ENCODE assay signal across 16 cellular contexts in the genomic region with DNA sequence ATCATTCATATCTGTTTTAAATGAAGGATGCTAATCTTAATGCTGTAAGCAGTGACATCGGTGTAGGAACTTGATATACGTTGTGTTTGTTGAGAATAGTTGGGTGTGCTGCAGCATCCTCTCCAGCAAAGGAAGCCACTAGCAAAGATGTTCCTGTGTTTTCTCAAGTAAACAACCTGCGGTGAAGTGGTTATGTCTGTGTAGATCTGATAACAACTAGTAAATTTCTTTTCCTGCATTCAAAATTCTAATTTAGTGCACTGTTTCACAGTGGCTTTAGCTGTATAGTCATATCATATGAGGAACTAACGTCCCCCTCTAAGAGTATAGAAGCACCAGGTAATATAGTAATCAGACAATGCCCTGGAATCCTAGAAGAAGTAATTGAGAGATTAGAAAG. TPM values are rescaled to one million over a fixed set of nuclear protein-coding genes. Genes with fewer than 3 reads are reported as not detected.
DNase-seq lines count a peak whose midpoint lies in the region; ATAC-seq and TF ChIP-seq lines count a peak whose summit lies in the region.
"Had no signal": no experiment of that assay in that cellular context is flagged by ENCODE, and none has a peak within 500 bp of the region (broad histone marks: within the 10 kb centered on the region; RNA-seq: fewer than 3 reads in every experiment).

No MANE protein-coding gene starts in this region.

- POLR2A ChIA-PET in activated CD4-positive, alpha-beta memory T cell treated with anti-CD3 and anti-CD28 coated beads for 36 hours (lab: Charles Lee) = no interaction called here

- H3K9me3 ChIP-seq in upper lobe of left lung (no peaks in the 10 kb centered on the region), heart left ventricle (no peaks in the 10 kb centered on the region)
- H3K9me3 ChIP-seq: colonic mucosa, SJSA1 had no signal

- no peaks in the 10 kb centered on the region for H3K9me3 Mint-ChIP-seq in activated naive CD4-positive, alpha-beta T cell treated with anti-CD3 and anti-CD28 coated beads, Interleukin-2, amount 50 U/mL, for 24 hours
- peaks cover 0 to 3% of the 10 kb centered on the region in 2 donors for H3K9me3 Mint-ChIP-seq in activated naive CD4-positive, alpha-beta T cell treated with anti-CD3 and anti-CD28 coated beads, Interleukin-2, amount 50 U/mL, for 72 hours
- peaks cover 3% of the 10 kb centered on the region for H3K9me3 Mint-ChIP-seq in activated CD4-positive, alpha-beta memory T cell treated with anti-CD3 and anti-CD28 coated beads for 36 hours
- H3K9me3 Mint-ChIP-seq in stimulated activated memory B cell treated with anti-CD40 and anti-IgM and Interleukin-4, amounts not matched to agents 10 μg/mL and 1 μg/mL and 100 μg/mL, for 72 hours = no peaks in the 10 kb centered on the region

- H3K27me3 Mint-ChIP-seq in activated naive CD4-positive, alpha-beta T cell treated with anti-CD3 and anti-CD28 coated beads, Interleukin-2, amount 50 U/mL, for 24 hours = no peaks in the 10 kb centered on the region
- H3K27me3 Mint-ChIP-seq in activated CD4-positive, alpha-beta memory T cell treated with anti-CD3 and anti-CD28 coated beads for 36 hours = no peaks in the 10 kb centered on the region
- H3K27me3 Mint-ChIP-seq in stimulated activated memory B cell treated with anti-CD40 and anti-IgM and Interleukin-4, amounts not matched to agents 10 μg/mL and 1 μg/mL and 100 μg/mL, for 72 hours = no peaks in the 10 kb centered on the region

- no peak for TF ChIP-seq EP300 in upper lobe of left lung (IDR thresholded peaks at IDR 0.05)

- H3K27ac Mint-ChIP-seq in activated naive CD4-positive, alpha-beta T cell treated with anti-CD3 and anti-CD28 coated beads, Interleukin-2, amount 50 U/mL, for 24 hours = peak overlapping the region; percentile 52
- no peak overlapping the region for H3K27ac Mint-ChIP-seq in activated naive CD4-positive, alpha-beta T cell treated with anti-CD3 and anti-CD28 coated beads, Interleukin-2, amount 50 U/mL, for 72 hours
- H3K27ac Mint-ChIP-seq in activated CD4-positive, alpha-beta memory T cell treated with anti-CD3 and anti-CD28 coated beads for 36 hours = peak overlapping the region; percentile 23
- H3K27ac Mint-ChIP-seq in stimulated activated memory B cell treated with anti-CD40 and anti-IgM and Interleukin-4, amounts not matched to agents 10 μg/mL and 1 μg/mL and 100 μg/mL, for 72 hours = no peak overlapping the region
- H3K27ac Mint-ChIP-seq: WTC11 had no signal

- peak overlapping the region; percentile 11 for H3K4me3 Mint-ChIP-seq in activated naive CD4-positive, alpha-beta T cell treated with anti-CD3 and anti-CD28 coated beads, Interleukin-2, amount 50 U/mL, for 24 hours
- no peak overlapping the region for H3K4me3 Mint-ChIP-seq in activated CD4-positive, alpha-beta memory T cell treated with anti-CD3 and anti-CD28 coated beads for 36 hours
- no peak overlapping the region for H3K4me3 Mint-ChIP-seq in stimulated activated memory B cell treated with anti-CD40 and anti-IgM and Interleukin-4, amounts not matched to agents 10 μg/mL and 1 μg/mL and 100 μg/mL, for 72 hours
- H3K4me3 Mint-ChIP-seq: WTC11 had no signal

- no peak for TF ChIP-seq CTCF in upper lobe of left lung (IDR thresholded peaks at IDR 0.05)
- no peak for TF ChIP-seq CTCF in heart left ventricle (IDR thresholded peaks at IDR 0.05)

- TF ChIP-seq POLR2A in upper lobe of left lung (IDR thresholded peaks at IDR 0.05) (no peak), heart left ventricle (IDR thresholded peaks at IDR 0.05) (no peak)

- 41 to 51% methylated on average over 4 of the region's 4 CpGs for WGBS in upper lobe of left lung, 2 donors
- WGBS in heart left ventricle, 4 donors = 50 to 68% (median 61%) methylated on average over 4 of the region's 4 CpGs

- no peak for ATAC-seq in activated naive CD4-positive, alpha-beta T cell treated with anti-CD3 and anti-CD28 coated beads, Interleukin-2, amount 50 U/mL, for 72 hours
- ATAC-seq in HG03442 (IDR thresholded peaks at IDR 0.05; ENCODE audit: unreplicated experiment) (peak; percentile 42), upper lobe of left lung (ENCODE audit: low FRiP score in 2 of 2) (no peak), GM19395 (IDR thresholded peaks at IDR 0.05; ENCODE audit: unreplicated experiment) (no peak), heart left ventricle (no peak)
- ATAC-seq in stimulated activated memory B cell treated with anti-CD40 and anti-IgM and Interleukin-4, amounts not matched to agents 10 μg/mL and 1 μg/mL and 100 μg/mL, for 72 hours = peak; percentile 45
- ATAC-seq: WTC11 had no signal

- no peaks in the 10 kb centered on the region for H3K36me3 ChIP-seq in upper lobe of left lung
- no peaks in the 10 kb centered on the region for H3K36me3 ChIP-seq in heart left ventricle
- H3K36me3 ChIP-seq: colonic mucosa, SJSA1 had no signal

- peaks cover 80% of the 10 kb centered on the region for H3K4me1 Mint-ChIP-seq in activated naive CD4-positive, alpha-beta T cell treated with anti-CD3 and anti-CD28 coated beads, Interleukin-2, amount 50 U/mL, for 24 hours
- H3K4me1 Mint-ChIP-seq in activated CD4-positive, alpha-beta memory T cell treated with anti-CD3 and anti-CD28 coated beads for 36 hours (ENCODE audit: low read depth) = peaks cover 67% of the 10 kb centered on the region
- peaks cover 39% of the 10 kb centered on the region for H3K4me1 Mint-ChIP-seq in stimulated activated memory B cell treated with anti-CD40 and anti-IgM and Interleukin-4, amounts not matched to agents 10 μg/mL and 1 μg/mL and 100 μg/mL, for 72 hours

- H3K4me1 ChIP-seq in upper lobe of left lung = peaks cover 18 to 25% (median 21%) of the 10 kb centered on the region in 4 donors
- peaks cover 0 to 65% (median 13%) of the 10 kb centered on the region in 12 donors for H3K4me1 ChIP-seq in heart left ventricle
- H3K4me1 ChIP-seq: colonic mucosa, SJSA1 had no signal

- CTCF ChIA-PET in activated CD4-positive, alpha-beta memory T cell treated with anti-CD3 and anti-CD28 coated beads for 36 hours (lab: Charles Lee) = interaction anchor here (1.0 kb wide), 1 partner anchor 166 kb away, joined by 3 read pairs; no protein-coding TSS in a partner anchor

- intact Hi-C loops in activated CD4-positive, alpha-beta memory T cell treated with anti-CD3 and anti-CD28 coated beads for 36 hours (cut with micrococcal nuclease) = no loop called here
- intact Hi-C loops in heart left ventricle (cut with DNase I) = no loop called here

- H3K36me3 Mint-ChIP-seq in activated naive CD4-positive, alpha-beta T cell treated with anti-CD3 and anti-CD28 coated beads, Interleukin-2, amount 50 U/mL, for 24 hours = peaks cover 13% of the 10 kb centered on the region
- peaks cover 0 to 5% of the 10 kb centered on the region in 2 donors for H3K36me3 Mint-ChIP-seq in activated naive CD4-positive, alpha-beta T cell treated with anti-CD3 and anti-CD28 coated beads, Interleukin-2, amount 50 U/mL, for 72 hours
- H3K36me3 Mint-ChIP-seq in activated CD4-positive, alpha-beta memory T cell treated with anti-CD3 and anti-CD28 coated beads for 36 hours = peaks cover 7% of the 10 kb centered on the region
- peaks cover 25% of the 10 kb centered on the region for H3K36me3 Mint-ChIP-seq in stimulated activated memory B cell treated with anti-CD40 and anti-IgM and Interleukin-4, amounts not matched to agents 10 μg/mL and 1 μg/mL and 100 μg/mL, for 72 hours
- H3K36me3 Mint-ChIP-seq: WTC11 had no signal

- H3K27ac ChIP-seq in upper lobe of left lung (no peak overlapping the region), heart left ventricle (peak overlapping the region in 1 of 12 donors; percentile 18)
- H3K27ac ChIP-seq: colonic mucosa, SJSA1 had no signal

- no peak for DNase-seq in activated naive CD4-positive, alpha-beta T cell treated with anti-CD3 and anti-CD28 coated beads, Interleukin-2, amount 50 U/mL, for 72 hours (ENCODE audit: low spot score in 2 of 2)
- DNase-seq in activated CD4-positive, alpha-beta memory T cell treated with anti-CD3 and anti-CD28 coated beads for 36 hours = no peak
- DNase-seq in upper lobe of left lung (no peak), heart left ventricle (no peak)
- DNase-seq: aorta, colonic mucosa, head of caudate nucleus, midbrain, NCI-H1092 treated with DMSO at 0.1 percent for 48 hours had no signal

- no peak overlapping the region for H3K4me3 ChIP-seq in upper lobe of left lung
- no peak overlapping the region for H3K4me3 ChIP-seq in heart left ventricle
- H3K4me3 ChIP-seq: colonic mucosa, SJSA1, smooth muscle cell had no signal

- H3K27me3 ChIP-seq in upper lobe of left lung = no peaks in the 10 kb centered on the region
- H3K27me3 ChIP-seq in heart left ventricle = no peaks in the 10 kb centered on the region
- H3K27me3 ChIP-seq: colonic mucosa, SJSA1 had no signal

RNA-seq across cellular contexts. Expression of gene NCOA7, which starts 38.7 kb away (rescaled TPM):
- total RNA-seq in activated naive CD4-positive, alpha-beta T cell treated with anti-CD3 and anti-CD28 coated beads, Interleukin-2, amount 50 U/mL, for 72 hours = 10 to 100 TPM; 50.8 to 58.8 TPM
- total RNA-seq in activated CD4-positive, alpha-beta memory T cell treated with anti-CD3 and anti-CD28 coated beads for 36 hours = 10 to 100 TPM; 42.3 to 43.4 TPM
- 10 to 100 TPM; 33.5 to 75.6 (median 48.9) TPM for total RNA-seq in upper lobe of left lung
- total RNA-seq in heart left ventricle = 10 to 100 TPM in 3 of 9 donors, 1 to 10 TPM in 6; 6.4 to 23.1 (median 9.9) TPM
- polyA plus RNA-seq in heart left ventricle = 1 to 10 TPM; 3.8 to 6.4 TPM

Comparison
In these comparisons a context has a peak if more than half of its experiments do, and no peak if none do; other contexts are left out.
1. H3K27ac Mint-ChIP-seq: peak in activated naive CD4-positive, alpha-beta T cell treated with anti-CD3 and anti-CD28 coated beads, Interleukin-2, amount 50 U/mL, for 24 hours (single experiment) and activated CD4-positive, alpha-beta memory T cell treated with anti-CD3 and anti-CD28 coated beads for 36 hours (single experiment); none in activated naive CD4-positive, alpha-beta T cell treated with anti-CD3 and anti-CD28 coated beads, Interleukin-2, amount 50 U/mL, for 72 hours (0 of 2) and stimulated activated memory B cell treated with anti-CD40 and anti-IgM and Interleukin-4, amounts not matched to agents 10 μg/mL and 1 μg/mL and 100 μg/mL, for 72 hours (single experiment).
2. ATAC-seq: peak in HG03442 (single experiment) and stimulated activated memory B cell treated with anti-CD40 and anti-IgM and Interleukin-4, amounts not matched to agents 10 μg/mL and 1 μg/mL and 100 μg/mL, for 72 hours (single experiment); none in activated naive CD4-positive, alpha-beta T cell treated with anti-CD3 and anti-CD28 coated beads, Interleukin-2, amount 50 U/mL, for 72 hours (0 of 2), upper lobe of left lung (0 of 2), GM19395 (single experiment) and heart left ventricle (0 of 4).